ENCODE assay signal across 1 cellular context in the genomic region with DNA sequence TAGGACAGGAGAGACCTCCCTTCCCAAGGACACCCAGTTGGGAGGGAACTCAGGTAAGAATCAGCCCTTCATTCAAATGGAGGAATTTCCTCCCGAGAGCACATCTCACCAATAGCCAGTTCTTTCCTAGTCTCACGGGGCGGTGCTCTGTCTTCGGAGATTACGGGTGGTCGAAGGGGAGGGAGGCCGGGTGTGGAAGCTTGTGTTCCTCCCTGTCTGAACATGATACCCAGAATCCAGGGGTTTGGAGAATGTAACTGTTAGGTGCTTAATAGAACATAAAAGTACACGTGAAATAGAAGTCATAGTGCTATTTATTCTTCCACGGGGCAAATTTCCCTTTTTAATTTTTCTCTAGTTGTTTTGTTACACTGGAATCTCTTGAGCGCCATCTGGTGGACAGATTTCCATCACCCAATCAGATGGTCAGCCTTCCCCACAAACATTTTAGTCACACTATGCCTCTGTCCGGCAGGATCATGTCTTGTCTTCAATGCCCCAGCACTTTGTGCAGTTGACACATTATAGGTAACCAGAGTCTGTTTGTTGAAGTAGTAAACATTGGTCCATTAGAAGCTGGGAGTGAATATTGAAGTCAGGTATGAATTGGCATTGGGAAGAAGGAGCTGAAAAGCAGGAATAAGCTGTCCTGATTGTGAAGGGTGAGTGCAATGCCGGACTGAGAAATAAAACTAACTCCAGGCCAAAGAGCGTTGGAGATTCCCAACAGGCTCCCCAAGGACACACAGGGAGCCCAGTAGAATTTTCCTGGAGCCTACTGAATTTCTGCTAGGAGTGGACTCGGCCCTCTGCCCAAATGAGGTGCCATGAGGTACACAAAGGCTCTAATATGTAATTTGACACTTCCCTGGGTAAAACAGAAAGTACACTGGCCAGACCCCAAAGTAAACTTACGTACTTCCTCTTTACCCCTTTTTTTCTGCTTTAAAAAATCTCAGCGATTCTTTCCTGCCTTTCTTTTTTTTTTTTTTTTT.
TF ChIP-seq lines count a peak whose summit lies in the region.

No MANE protein-coding gene starts in this region.

TF ChIP-seq in K562, 482 proteins besides CTCF, POLR2A, EP300 and RAD21 (continues in another document):
- TF ChIP-seq HMGN3 (IDR thresholded peaks at IDR 0.05; ENCODE audit: borderline replicate concordance, extremely low read depth, insufficient read length, low read depth, low read length): no peak
- no peak for TF ChIP-seq ZNF232 (CRISPR knock-in tag; IDR thresholded peaks at IDR 0.05)
- no peak for TF ChIP-seq FOXK2 (conservative IDR thresholded peaks at IDR 0.05 in 1 of 2, IDR thresholded peaks at IDR 0.05 in 1 of 2; ENCODE audit: low read depth in 2 of 2)
- TF ChIP-seq ZFP30 (CRISPR knock-in tag; IDR thresholded peaks at IDR 0.05; ENCODE audit: borderline replicate concordance): no peak
- peak; percentile 30; the same call in 1 of the 2 replicates for TF ChIP-seq L3MBTL2 (IDR thresholded peaks at IDR 0.05)
- TF ChIP-seq, protein P1, sequence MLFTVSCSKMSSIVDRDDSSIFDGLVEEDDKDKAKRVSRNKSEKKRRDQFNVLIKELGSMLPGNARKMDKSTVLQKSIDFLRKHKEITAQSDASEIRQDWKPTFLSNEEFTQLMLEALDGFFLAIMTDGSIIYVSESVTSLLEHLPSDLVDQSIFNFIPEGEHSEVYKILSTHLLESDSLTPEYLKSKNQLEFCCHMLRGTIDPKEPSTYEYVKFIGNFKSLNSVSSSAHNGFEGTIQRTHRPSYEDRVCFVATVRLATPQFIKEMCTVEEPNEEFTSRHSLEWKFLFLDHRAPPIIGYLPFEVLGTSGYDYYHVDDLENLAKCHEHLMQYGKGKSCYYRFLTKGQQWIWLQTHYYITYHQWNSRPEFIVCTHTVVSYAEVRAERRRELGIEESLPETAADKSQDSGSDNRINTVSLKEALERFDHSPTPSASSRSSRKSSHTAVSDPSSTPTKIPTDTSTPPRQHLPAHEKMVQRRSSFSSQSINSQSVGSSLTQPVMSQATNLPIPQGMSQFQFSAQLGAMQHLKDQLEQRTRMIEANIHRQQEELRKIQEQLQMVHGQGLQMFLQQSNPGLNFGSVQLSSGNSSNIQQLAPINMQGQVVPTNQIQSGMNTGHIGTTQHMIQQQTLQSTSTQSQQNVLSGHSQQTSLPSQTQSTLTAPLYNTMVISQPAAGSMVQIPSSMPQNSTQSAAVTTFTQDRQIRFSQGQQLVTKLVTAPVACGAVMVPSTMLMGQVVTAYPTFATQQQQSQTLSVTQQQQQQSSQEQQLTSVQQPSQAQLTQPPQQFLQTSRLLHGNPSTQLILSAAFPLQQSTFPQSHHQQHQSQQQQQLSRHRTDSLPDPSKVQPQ (CRISPR knock-in tag; IDR thresholded peaks at IDR 0.05; ENCODE audit: borderline replicate concordance): no peak
- peak; percentile 24 for TF ChIP-seq TBP (optimal IDR thresholded peaks at IDR 0.05; ENCODE audit: low read depth, low read length)
- TF ChIP-seq HSF4 (CRISPR knock-in tag; IDR thresholded peaks at IDR 0.05; ENCODE audit: borderline replicate concordance): no peak
- TF ChIP-seq RBBP5 (IDR thresholded peaks at IDR 0.05; ENCODE audit: borderline replicate concordance, insufficient read depth, low read length, poor library complexity, severe bottlenecking): no peak
- TF ChIP-seq YBX1 (IDR thresholded peaks at IDR 0.05): no peak
- peak; percentile 46 for TF ChIP-seq HNRNPLL (IDR thresholded peaks at IDR 0.05; ENCODE audit: low read depth, low read length, poor library complexity, severe bottlenecking)
- TF ChIP-seq U2AF2 (optimal IDR thresholded peaks at IDR 0.05; ENCODE audit: low read depth, low read length): no peak
- TF ChIP-seq ZNF780A (CRISPR knock-in tag; IDR thresholded peaks at IDR 0.05): no peak
- peak; percentile 42; the same call in 1 of the 2 replicates for TF ChIP-seq JUND (IDR thresholded peaks at IDR 0.05; ENCODE audit: borderline replicate concordance, low read depth, low read length)
- no peak; the same call in 2 of the 3 replicates for TF ChIP-seq JUND (tag; IDR thresholded peaks at IDR 0.05; ENCODE audit: borderline replicate concordance, low read depth, low read length)
- TF ChIP-seq, protein P2, sequence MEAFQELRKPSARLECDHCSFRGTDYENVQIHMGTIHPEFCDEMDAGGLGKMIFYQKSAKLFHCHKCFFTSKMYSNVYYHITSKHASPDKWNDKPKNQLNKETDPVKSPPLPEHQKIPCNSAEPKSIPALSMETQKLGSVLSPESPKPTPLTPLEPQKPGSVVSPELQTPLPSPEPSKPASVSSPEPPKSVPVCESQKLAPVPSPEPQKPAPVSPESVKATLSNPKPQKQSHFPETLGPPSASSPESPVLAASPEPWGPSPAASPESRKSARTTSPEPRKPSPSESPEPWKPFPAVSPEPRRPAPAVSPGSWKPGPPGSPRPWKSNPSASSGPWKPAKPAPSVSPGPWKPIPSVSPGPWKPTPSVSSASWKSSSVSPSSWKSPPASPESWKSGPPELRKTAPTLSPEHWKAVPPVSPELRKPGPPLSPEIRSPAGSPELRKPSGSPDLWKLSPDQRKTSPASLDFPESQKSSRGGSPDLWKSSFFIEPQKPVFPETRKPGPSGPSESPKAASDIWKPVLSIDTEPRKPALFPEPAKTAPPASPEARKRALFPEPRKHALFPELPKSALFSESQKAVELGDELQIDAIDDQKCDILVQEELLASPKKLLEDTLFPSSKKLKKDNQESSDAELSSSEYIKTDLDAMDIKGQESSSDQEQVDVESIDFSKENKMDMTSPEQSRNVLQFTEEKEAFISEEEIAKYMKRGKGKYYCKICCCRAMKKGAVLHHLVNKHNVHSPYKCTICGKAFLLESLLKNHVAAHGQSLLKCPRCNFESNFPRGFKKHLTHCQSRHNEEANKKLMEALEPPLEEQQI (IDR thresholded peaks at IDR 0.05): no peak
- no peak for TF ChIP-seq RBM14 (IDR thresholded peaks at IDR 0.05; ENCODE audit: borderline replicate concordance, insufficient read depth, low read depth, low read length)
- TF ChIP-seq HDAC3 (IDR thresholded peaks at IDR 0.05; ENCODE audit: borderline replicate concordance, partially characterized antibody): peak; percentile 34
- no peak for TF ChIP-seq ZNF143 (CRISPR knock-in tag; IDR thresholded peaks at IDR 0.05)
- no peak for TF ChIP-seq NRF1 (conservative IDR thresholded peaks at IDR 0.05 in 1 of 2, IDR thresholded peaks at IDR 0.05 in 1 of 2)
- TF ChIP-seq DNMT1 (IDR thresholded peaks at IDR 0.05): no peak
- peak; percentile 30 for TF ChIP-seq NFYB (IDR thresholded peaks at IDR 0.05; ENCODE audit: extremely low read depth, insufficient read length)
- no peak for TF ChIP-seq FOXM1 (IDR thresholded peaks at IDR 0.05; ENCODE audit: low read depth)
- TF ChIP-seq FOXM1 (CRISPR knock-in tag; IDR thresholded peaks at IDR 0.05; ENCODE audit: low read depth): no peak
- no peak for TF ChIP-seq YY1 (IDR thresholded peaks at IDR 0.05; ENCODE audit: borderline replicate concordance in 1 of 3, control insufficient read depth in 1 of 3, extremely low read depth in 1 of 3, insufficient read depth in 3 of 3, insufficient read length in 1 of 3, insufficient replicate concordance in 2 of 3, low read depth in 1 of 3, low read length in 2 of 3)
- TF ChIP-seq, protein P3, sequence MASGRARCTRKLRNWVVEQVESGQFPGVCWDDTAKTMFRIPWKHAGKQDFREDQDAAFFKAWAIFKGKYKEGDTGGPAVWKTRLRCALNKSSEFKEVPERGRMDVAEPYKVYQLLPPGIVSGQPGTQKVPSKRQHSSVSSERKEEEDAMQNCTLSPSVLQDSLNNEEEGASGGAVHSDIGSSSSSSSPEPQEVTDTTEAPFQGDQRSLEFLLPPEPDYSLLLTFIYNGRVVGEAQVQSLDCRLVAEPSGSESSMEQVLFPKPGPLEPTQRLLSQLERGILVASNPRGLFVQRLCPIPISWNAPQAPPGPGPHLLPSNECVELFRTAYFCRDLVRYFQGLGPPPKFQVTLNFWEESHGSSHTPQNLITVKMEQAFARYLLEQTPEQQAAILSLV (tag; IDR thresholded peaks at IDR 0.05): no peak
- no peak for TF ChIP-seq NFE2 (IDR thresholded peaks at IDR 0.05; ENCODE audit: low read depth)
- TF ChIP-seq, protein P4, sequence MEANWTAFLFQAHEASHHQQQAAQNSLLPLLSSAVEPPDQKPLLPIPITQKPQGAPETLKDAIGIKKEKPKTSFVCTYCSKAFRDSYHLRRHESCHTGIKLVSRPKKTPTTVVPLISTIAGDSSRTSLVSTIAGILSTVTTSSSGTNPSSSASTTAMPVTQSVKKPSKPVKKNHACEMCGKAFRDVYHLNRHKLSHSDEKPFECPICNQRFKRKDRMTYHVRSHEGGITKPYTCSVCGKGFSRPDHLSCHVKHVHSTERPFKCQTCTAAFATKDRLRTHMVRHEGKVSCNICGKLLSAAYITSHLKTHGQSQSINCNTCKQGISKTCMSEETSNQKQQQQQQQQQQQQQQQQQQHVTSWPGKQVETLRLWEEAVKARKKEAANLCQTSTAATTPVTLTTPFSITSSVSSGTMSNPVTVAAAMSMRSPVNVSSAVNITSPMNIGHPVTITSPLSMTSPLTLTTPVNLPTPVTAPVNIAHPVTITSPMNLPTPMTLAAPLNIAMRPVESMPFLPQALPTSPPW (CRISPR knock-in tag; IDR thresholded peaks at IDR 0.05): peak; percentile 18; the same call in 1 of the 2 replicates
- TF ChIP-seq, protein P5, sequence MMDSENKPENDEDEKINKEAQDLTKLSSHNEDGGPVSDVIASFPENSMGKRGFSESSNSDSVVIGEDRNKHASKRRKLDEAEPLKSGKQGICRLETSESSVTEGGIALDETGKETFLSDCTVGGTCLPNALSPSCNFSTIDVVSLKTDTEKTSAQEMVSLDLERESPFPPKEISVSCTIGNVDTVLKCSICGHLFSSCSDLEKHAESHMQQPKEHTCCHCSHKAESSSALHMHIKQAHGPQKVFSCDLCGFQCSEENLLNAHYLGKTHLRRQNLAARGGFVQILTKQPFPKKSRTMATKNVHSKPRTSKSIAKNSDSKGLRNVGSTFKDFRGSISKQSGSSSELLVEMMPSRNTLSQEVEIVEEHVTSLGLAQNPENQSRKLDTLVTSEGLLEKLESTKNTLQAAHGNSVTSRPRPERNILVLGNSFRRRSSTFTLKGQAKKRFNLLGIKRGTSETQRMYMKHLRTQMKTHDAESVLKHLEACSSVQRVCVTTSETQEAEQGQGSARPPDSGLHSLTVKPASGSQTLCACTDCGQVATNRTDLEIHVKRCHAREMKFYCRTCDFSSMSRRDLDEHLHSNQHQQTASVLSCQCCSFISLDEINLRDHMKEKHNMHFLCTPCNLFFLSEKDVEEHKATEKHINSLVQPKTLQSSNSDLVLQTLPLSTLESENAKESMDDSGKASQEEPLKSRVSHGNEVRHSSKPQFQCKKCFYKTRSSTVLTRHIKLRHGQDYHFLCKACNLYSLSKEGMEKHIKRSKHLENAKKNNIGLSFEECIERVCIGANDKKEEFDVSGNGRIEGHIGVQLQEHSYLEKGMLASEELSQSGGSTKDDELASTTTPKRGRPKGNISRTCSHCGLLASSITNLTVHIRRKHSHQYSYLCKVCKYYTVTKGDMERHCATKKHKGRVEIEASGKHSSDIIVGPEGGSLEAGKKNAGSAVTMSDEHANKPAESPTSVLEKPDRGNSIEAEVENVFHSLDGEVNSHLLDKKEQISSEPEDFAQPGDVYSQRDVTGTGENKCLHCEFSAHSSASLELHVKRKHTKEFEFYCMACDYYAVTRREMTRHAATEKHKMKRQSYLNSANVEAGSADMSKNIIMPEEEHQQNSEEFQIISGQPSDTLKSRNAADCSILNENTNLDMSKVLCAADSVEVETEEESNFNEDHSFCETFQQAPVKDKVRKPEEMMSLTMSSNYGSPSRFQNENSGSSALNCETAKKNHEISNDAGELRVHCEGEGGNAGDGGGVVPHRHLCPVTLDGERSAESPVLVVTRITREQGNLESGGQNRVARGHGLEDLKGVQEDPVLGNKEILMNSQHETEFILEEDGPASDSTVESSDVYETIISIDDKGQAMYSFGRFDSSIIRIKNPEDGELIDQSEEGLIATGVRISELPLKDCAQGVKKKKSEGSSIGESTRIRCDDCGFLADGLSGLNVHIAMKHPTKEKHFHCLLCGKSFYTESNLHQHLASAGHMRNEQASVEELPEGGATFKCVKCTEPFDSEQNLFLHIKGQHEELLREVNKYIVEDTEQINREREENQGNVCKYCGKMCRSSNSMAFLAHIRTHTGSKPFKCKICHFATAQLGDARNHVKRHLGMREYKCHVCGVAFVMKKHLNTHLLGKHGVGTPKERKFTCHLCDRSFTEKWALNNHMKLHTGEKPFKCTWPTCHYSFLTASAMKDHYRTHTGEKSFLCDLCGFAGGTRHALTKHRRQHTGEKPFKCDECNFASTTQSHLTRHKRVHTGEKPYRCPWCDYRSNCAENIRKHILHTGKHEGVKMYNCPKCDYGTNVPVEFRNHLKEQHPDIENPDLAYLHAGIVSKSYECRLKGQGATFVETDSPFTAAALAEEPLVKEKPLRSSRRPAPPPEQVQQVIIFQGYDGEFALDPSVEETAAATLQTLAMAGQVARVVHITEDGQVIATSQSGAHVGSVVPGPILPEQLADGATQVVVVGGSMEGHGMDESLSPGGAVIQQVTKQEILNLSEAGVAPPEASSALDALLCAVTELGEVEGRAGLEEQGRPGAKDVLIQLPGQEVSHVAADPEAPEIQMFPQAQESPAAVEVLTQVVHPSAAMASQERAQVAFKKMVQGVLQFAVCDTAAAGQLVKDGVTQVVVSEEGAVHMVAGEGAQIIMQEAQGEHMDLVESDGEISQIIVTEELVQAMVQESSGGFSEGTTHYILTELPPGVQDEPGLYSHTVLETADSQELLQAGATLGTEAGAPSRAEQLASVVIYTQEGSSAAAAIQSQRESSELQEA (IDR thresholded peaks at IDR 0.05; ENCODE audit: low read depth): peak; percentile 49; the same call in 1 of the 2 replicates
- TF ChIP-seq SUPT5H (IDR thresholded peaks at IDR 0.05): no peak
- TF ChIP-seq NFIX (CRISPR knock-in tag; IDR thresholded peaks at IDR 0.05; ENCODE audit: low read depth): no peak
- TF ChIP-seq, protein P6, sequence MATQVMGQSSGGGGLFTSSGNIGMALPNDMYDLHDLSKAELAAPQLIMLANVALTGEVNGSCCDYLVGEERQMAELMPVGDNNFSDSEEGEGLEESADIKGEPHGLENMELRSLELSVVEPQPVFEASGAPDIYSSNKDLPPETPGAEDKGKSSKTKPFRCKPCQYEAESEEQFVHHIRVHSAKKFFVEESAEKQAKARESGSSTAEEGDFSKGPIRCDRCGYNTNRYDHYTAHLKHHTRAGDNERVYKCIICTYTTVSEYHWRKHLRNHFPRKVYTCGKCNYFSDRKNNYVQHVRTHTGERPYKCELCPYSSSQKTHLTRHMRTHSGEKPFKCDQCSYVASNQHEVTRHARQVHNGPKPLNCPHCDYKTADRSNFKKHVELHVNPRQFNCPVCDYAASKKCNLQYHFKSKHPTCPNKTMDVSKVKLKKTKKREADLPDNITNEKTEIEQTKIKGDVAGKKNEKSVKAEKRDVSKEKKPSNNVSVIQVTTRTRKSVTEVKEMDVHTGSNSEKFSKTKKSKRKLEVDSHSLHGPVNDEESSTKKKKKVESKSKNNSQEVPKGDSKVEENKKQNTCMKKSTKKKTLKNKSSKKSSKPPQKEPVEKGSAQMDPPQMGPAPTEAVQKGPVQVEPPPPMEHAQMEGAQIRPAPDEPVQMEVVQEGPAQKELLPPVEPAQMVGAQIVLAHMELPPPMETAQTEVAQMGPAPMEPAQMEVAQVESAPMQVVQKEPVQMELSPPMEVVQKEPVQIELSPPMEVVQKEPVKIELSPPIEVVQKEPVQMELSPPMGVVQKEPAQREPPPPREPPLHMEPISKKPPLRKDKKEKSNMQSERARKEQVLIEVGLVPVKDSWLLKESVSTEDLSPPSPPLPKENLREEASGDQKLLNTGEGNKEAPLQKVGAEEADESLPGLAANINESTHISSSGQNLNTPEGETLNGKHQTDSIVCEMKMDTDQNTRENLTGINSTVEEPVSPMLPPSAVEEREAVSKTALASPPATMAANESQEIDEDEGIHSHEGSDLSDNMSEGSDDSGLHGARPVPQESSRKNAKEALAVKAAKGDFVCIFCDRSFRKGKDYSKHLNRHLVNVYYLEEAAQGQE (CRISPR knock-in tag; IDR thresholded peaks at IDR 0.05; ENCODE audit: low read depth): no peak
- TF ChIP-seq KLF10 (CRISPR knock-in tag; IDR thresholded peaks at IDR 0.05): no peak
- no peak for TF ChIP-seq HCFC1 (IDR thresholded peaks at IDR 0.05; ENCODE audit: low read depth, low read length)
